Comparison of ENCODE assay signal across 19 cellular contexts in the genomic region with DNA sequence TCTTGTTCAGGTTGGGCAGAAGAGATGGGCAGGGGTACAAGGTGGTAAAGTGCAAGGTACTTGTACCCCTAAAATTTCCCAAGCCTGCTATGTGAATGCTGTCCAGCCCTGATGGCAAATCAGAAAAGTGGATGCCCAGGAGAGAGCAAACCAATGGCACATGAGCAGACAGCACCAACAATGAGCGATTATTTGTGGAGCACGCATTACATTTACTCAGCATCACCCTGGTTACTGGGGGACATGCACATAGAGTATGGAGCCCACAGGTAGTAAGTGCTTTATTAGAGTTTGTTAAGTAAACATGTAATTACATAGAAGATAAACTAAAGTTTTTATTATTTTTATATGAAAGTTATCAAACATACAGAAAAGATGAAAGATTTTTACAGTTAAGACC.
DNase-seq lines count a peak whose midpoint lies in the region; ATAC-seq and TF ChIP-seq lines count a peak whose summit lies in the region.
"Had no signal": no experiment of that assay in that cellular context is flagged by ENCODE, and none has a peak within 500 bp of the region (broad histone marks: within the 10 kb centered on the region; RNA-seq: fewer than 3 reads in every experiment).

No MANE protein-coding gene starts in this region.

- peak overlapping the region; percentile 91 for H3K27ac ChIP-seq in angular gyrus (ENCODE audit: low read depth, low read length)
- H3K27ac ChIP-seq in dorsolateral prefrontal cortex = peak overlapping the region in 58 of 59 donors; percentile 73 to 97 (median 92)
- H3K27ac ChIP-seq in GM23338 (ENCODE audit: low read depth) = no peak overlapping the region
- H3K27ac ChIP-seq: HL-60 had no signal

- peaks cover 7% of the 10 kb centered on the region; the same call in 2 of the 3 replicates for H3K9me3 Mint-ChIP-seq in GM23338
- peaks cover 54% of the 10 kb centered on the region for H3K9me3 Mint-ChIP-seq in MCF 10A (ENCODE audit: unreplicated experiment)

- no peaks in the 10 kb centered on the region for H3K4me1 ChIP-seq in GM23338 (ENCODE audit: insufficient read depth)
- H3K4me1 ChIP-seq: BE2C, HAP-1 had no signal

- no peaks in the 10 kb centered on the region for H3K79me2 ChIP-seq in GM23338 (replicated peaks; ENCODE audit: insufficient read depth)

- CTCF ChIA-PET in MCF 10A (lab: Yijun Ruan, JAX) = no interaction called here

- peaks cover 7% of the 10 kb centered on the region for H3K4me1 Mint-ChIP-seq in GM23338
- no peaks in the 10 kb centered on the region for H3K4me1 Mint-ChIP-seq in MCF 10A (ENCODE audit: insufficient read depth, unreplicated experiment)
- H3K4me1 Mint-ChIP-seq: CD4-positive, CD25-positive, alpha-beta regulatory T cell; CD8-positive, alpha-beta memory T cell had no signal

- H3K9me2 ChIP-seq in GM23338 (ENCODE audit: insufficient read depth) = no peaks in the 10 kb centered on the region

- intact Hi-C loops in dorsolateral prefrontal cortex (cut with DNase I) = loop anchor here in 1 of 2 donors (5.0 kb wide), 1 partner anchor 36 kb away; no protein-coding TSS in a partner anchor
- intact Hi-C loops in MCF 10A (cut with micrococcal nuclease) = no loop called here

- POLR2A ChIA-PET in MCF 10A (lab: Yijun Ruan, JAX) = no interaction called here

- ATAC-seq in HG02623 (IDR thresholded peaks at IDR 0.05; ENCODE audit: unreplicated experiment) (no peak), GM23338 (no peak)

- no peaks in the 10 kb centered on the region for H4K20me1 ChIP-seq in GM23338 (replicated peaks; ENCODE audit: insufficient read depth)

- H3K4me3 Mint-ChIP-seq in GM23338 = no peak overlapping the region
- H3K4me3 Mint-ChIP-seq in MCF 10A (ENCODE audit: unreplicated experiment) = no peak overlapping the region
- H3K4me3 Mint-ChIP-seq: CD4-positive, CD25-positive, alpha-beta regulatory T cell; CD8-positive, alpha-beta memory T cell had no signal

- H3K4me2 ChIP-seq in GM23338 = no peak overlapping the region

- TF ChIP-seq CTCF in dorsolateral prefrontal cortex (IDR thresholded peaks at IDR 0.05 in 54 of 56, conservative IDR thresholded peaks at IDR 0.05 in 2 of 56; ENCODE audit: low read depth in 1 of 56, partially characterized antibody in 56 of 56) (no peak), GM23338 (conservative IDR thresholded peaks at IDR 0.05; ENCODE audit: low read depth in 2 of 2) (no peak), MCF 10A (IDR thresholded peaks at IDR 0.05; ENCODE audit: unreplicated experiment) (no peak)

- H3K4me3 ChIP-seq in dorsolateral prefrontal cortex = no peak overlapping the region
- H3K4me3 ChIP-seq in GM23338 = no peak overlapping the region
- H3K4me3 ChIP-seq: HAP-1 had no signal

- H3K27me3 Mint-ChIP-seq in GM23338 (ENCODE audit: insufficient read depth, low read depth, poor library complexity) (peaks cover 6% of the 10 kb centered on the region), MCF 10A (ENCODE audit: insufficient read depth, unreplicated experiment) (no peaks in the 10 kb centered on the region)
- H3K27me3 Mint-ChIP-seq: CD4-positive, CD25-positive, alpha-beta regulatory T cell; CD8-positive, alpha-beta memory T cell had no signal

- H3K27me3 ChIP-seq in dorsolateral prefrontal cortex = no peaks in the 10 kb centered on the region
- H3K27me3 ChIP-seq in GM23338 (ENCODE audit: insufficient read depth) = no peaks in the 10 kb centered on the region
- H3K27me3 ChIP-seq: BE2C had no signal

- BruUV-seq in MCF 10A (replicated peaks; lab: Mats Ljungman, UMichigan) = no TSS peak

- DNase-seq in dorsolateral prefrontal cortex (no peak), pons (ENCODE audit: low spot score) (peak; percentile 72), NCI-H446 (lab: John Stamatoyannopoulos, UW) (no peak), GM23338 (ENCODE audit: low spot score) (no peak), MCF 10A (ENCODE audit: unreplicated experiment) (no peak)
- DNase-seq: 8988T; BE2C; C1 segment of cervical spinal cord; CD4-positive, CD25-positive, alpha-beta regulatory T cell; CD8-positive, alpha-beta memory T cell; COR-L47; DMS 273 treated with DMSO at 0.1 percent for 48 hours; DMS53; DND-41; EL had no signal

- H3F3A ChIP-seq in GM23338 (replicated peaks; ENCODE audit: low read depth) = no peaks in the 10 kb centered on the region

- no peak overlapping the region for H3K27ac Mint-ChIP-seq in GM23338
- no peak overlapping the region for H3K27ac Mint-ChIP-seq in MCF 10A (ENCODE audit: low read depth, unreplicated experiment)
- H3K27ac Mint-ChIP-seq: CD4-positive, CD25-positive, alpha-beta regulatory T cell; CD8-positive, alpha-beta memory T cell had no signal

- peaks cover 2% of the 10 kb centered on the region; the same call in 1 of the 2 replicates for H3K36me3 ChIP-seq in GM23338 (ENCODE audit: insufficient read depth)
- H3K36me3 ChIP-seq: BE2C, HAP-1 had no signal

- H2AFZ ChIP-seq in GM23338 = no peak overlapping the region

- H3K36me3 Mint-ChIP-seq in GM23338 (ENCODE audit: low read depth) (peaks cover 7% of the 10 kb centered on the region; the same call in 2 of the 3 replicates), MCF 10A (ENCODE audit: insufficient read depth, unreplicated experiment) (no peaks in the 10 kb centered on the region)
- H3K36me3 Mint-ChIP-seq: CD4-positive, CD25-positive, alpha-beta regulatory T cell; CD8-positive, alpha-beta memory T cell had no signal

TF ChIP-seq in GM23338, 12 proteins besides CTCF, POLR2A, EP300 and RAD21:
- no peak for TF ChIP-seq POLR2AphosphoS5 (IDR thresholded peaks at IDR 0.05; ENCODE audit: low read depth)
- TF ChIP-seq, protein P1, sequence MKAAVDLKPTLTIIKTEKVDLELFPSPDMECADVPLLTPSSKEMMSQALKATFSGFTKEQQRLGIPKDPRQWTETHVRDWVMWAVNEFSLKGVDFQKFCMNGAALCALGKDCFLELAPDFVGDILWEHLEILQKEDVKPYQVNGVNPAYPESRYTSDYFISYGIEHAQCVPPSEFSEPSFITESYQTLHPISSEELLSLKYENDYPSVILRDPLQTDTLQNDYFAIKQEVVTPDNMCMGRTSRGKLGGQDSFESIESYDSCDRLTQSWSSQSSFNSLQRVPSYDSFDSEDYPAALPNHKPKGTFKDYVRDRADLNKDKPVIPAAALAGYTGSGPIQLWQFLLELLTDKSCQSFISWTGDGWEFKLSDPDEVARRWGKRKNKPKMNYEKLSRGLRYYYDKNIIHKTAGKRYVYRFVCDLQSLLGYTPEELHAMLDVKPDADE (IDR thresholded peaks at IDR 0.05) = no peak
- TF ChIP-seq ZNF331 (CRISPR knock-in tag; IDR thresholded peaks at IDR 0.05; ENCODE audit: low read depth) = no peak
TF ChIP-seq in GM23338: peak in this region for 0.
